Comparison of ENCODE assay signal across 8 cellular contexts in the genomic region with DNA sequence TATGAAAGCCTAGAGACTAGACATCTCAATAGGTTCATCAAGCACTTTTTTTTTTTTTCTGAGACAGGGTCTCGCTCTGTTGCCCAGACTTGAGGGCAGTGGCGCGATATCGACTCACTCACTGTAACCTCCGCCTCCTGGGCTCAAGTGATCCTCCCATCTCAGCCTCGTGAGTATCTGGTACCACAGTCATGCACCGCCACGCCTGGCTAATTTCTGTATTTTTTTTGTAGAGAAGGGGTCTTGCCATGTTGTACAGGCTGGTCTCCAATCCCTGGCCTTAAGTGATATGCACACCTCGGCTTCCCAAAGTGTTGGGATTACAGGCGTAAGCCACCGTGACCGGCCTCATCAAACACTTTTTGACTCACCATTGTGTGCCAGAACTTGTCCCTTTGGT. TPM values are rescaled to one million over a fixed set of nuclear protein-coding genes. Genes with fewer than 3 reads are reported as not detected.
A peak's percentile ranks its signal among the peaks of the same experiment; 100 is the strongest.
DNase-seq lines count a peak whose midpoint lies in the region; ATAC-seq and TF ChIP-seq lines count a peak whose summit lies in the region.

No MANE protein-coding gene starts in this region.

- peak; percentile 16 for DNase-seq in RPMI7951 (ENCODE audit: low read depth)
- DNase-seq in gastrocnemius medialis = no peak
- no peak for DNase-seq in retina
- no peak for DNase-seq in HUDEP-2 (lab: John Stamatoyannopoulos, UW; ENCODE audit: unreplicated experiment in 76 of 76)
- DNase-seq in NCI-H1092 treated with DMSO at 0.1 percent for 48 hours (lab: John Stamatoyannopoulos, UW) = no peak
- DNase-seq in HuH-7.5 (ENCODE audit: low spot score) = no peak

- ATAC-seq in GM19324 (IDR thresholded peaks at IDR 0.05; ENCODE audit: low FRiP score, unreplicated experiment) (peak; percentile 12), esophagus mucosa (peak; percentile 16), gastrocnemius medialis (peak; percentile 3 to 12)

- in situ Hi-C loops in gastrocnemius medialis (cut with MboI; ENCODE audit: low sequenced_read_pairs in 4 of 4) = loop anchor here (5.0 to 10.0 kb wide), 2 partner anchors 150 to 217 kb away; no protein-coding TSS in a partner anchor

- no peaks in the 10 kb centered on the region for H3K27me3 ChIP-seq in gastrocnemius medialis

- TF ChIP-seq POLR2A in gastrocnemius medialis (IDR thresholded peaks at IDR 0.05) = no peak

- peak overlapping the region; percentile 77 to 87 (median 82) for H3K27ac ChIP-seq in gastrocnemius medialis

- peak overlapping the region; percentile 63 to 88 (median 82) for H3K4me3 ChIP-seq in gastrocnemius medialis

- no peak for TF ChIP-seq CTCF in gastrocnemius medialis (IDR thresholded peaks at IDR 0.05 in 4 of 5, conservative IDR thresholded peaks at IDR 0.05 in 1 of 5)

- H3K36me3 ChIP-seq in gastrocnemius medialis = peaks cover 0 to 20% of the 10 kb centered on the region in 2 donors

- no peaks in the 10 kb centered on the region for H3K9me3 ChIP-seq in gastrocnemius medialis

- H3K4me1 ChIP-seq in gastrocnemius medialis = peaks cover 15 to 16% of the 10 kb centered on the region in 2 donors

- intact Hi-C loops in gastrocnemius medialis (cut with DNase I; ENCODE audit: low total_unique reads) = loop anchor here (1.0 to 5.0 kb wide), 3 partner anchors 11 to 146 kb away; a partner anchor contains a TSS

RNA-seq across cellular contexts. Expression of a gene that starts 0.6 kb away (rescaled TPM):
- 17.2 and 23.8 TPM in 2 replicates for total RNA-seq in RPMI7951 (2014; rRNA removed; shearing (Covaris generic))
- total RNA-seq in esophagus mucosa = 20.3 TPM
- 100 to 1,000 TPM in 1 of 4 donors, 10 to 100 TPM in 3; 35.6 to 103 (median 47.6) TPM for total RNA-seq in gastrocnemius medialis

RNA-seq across cellular contexts. Expression of a gene that starts 10.3 kb away (rescaled TPM):
- total RNA-seq in RPMI7951 (2014; rRNA removed; shearing (Covaris generic)) = 85.4 and 91.0 TPM in 2 replicates
- 80.4 TPM for total RNA-seq in esophagus mucosa
- 10 to 100 TPM; 34.4 to 66.7 (median 46.0) TPM for total RNA-seq in gastrocnemius medialis

RNA-seq across cellular contexts. Expression of a gene that starts 17.3 kb away (rescaled TPM):
- total RNA-seq in RPMI7951 (2014; rRNA removed; shearing (Covaris generic)) = not detected in 2 replicates
- not detected for total RNA-seq in esophagus mucosa
- total RNA-seq in gastrocnemius medialis = 1 to 10 TPM in 3 of 4 donors, under 1 TPM in 1; 0.53 to 6.0 (median 3.0) TPM

RNA-seq across cellular contexts. Expression of a gene that starts 22.4 kb away (rescaled TPM):
- total RNA-seq in RPMI7951 (2014; rRNA removed; shearing (Covaris generic)) = not detected in 2 replicates
- not detected for total RNA-seq in esophagus mucosa
- total RNA-seq in gastrocnemius medialis = 1 to 10 TPM in 1 of 4 donors, not detected in 3; 3.6 TPM

RNA-seq across cellular contexts. Expression of a gene that starts 29.5 kb away (rescaled TPM):
- total RNA-seq in RPMI7951 (2014; rRNA removed; shearing (Covaris generic)) = 32.8 and 35.5 TPM in 2 replicates
- total RNA-seq in esophagus mucosa (11.8 TPM), gastrocnemius medialis (under 1 TPM in 2 of 4 donors, not detected in 2; 0.20 to 0.55 TPM)
